Comparison of ENCODE assay signal across 1 cellular context in genomic region chr19:2578911-2579677, GRCh38.
TF ChIP-seq lines count a peak whose summit lies in the region.

No MANE protein-coding gene starts in this region.

TF ChIP-seq in HepG2, 621 proteins besides CTCF, POLR2A, EP300 and RAD21 (continued from another document and continues in another):
- TF ChIP-seq ZBTB40 (IDR thresholded peaks at IDR 0.05) (no peak), ZBTB40 (CRISPR knock-in tag; IDR thresholded peaks at IDR 0.05) (peak; percentile 76), HNF1B (CRISPR knock-in tag; IDR thresholded peaks at IDR 0.05) (peak; percentile 83), DNMT1 (CRISPR knock-in tag; IDR thresholded peaks at IDR 0.05) (peak; percentile 25; the same call in 1 of the 2 replicates), ZHX1 (CRISPR knock-in tag; IDR thresholded peaks at IDR 0.05; ENCODE audit: low read depth) (no peak), ATF2 (CRISPR knock-in tag; IDR thresholded peaks at IDR 0.05) (peak; percentile 9; the same call in 1 of the 2 replicates), MXD1 (CRISPR knock-in tag; IDR thresholded peaks at IDR 0.05) (peak; percentile 77), AGO1 (IDR thresholded peaks at IDR 0.05; ENCODE audit: low read depth, low read length, poor library complexity, severe bottlenecking) (no peak), ZFAT (CRISPR knock-in tag; conservative IDR thresholded peaks at IDR 0.05) (no peak), KLF16 (CRISPR knock-in tag; IDR thresholded peaks at IDR 0.05) (peak in 1 of 2 experiments; percentile 83; a peak in 1 of 4 replicates), ZNF792 (CRISPR knock-in tag; IDR thresholded peaks at IDR 0.05) (0 out of 2 replicates have a peak, but pooled peaks have one; percentile 25), RELA (CRISPR knock-in tag; IDR thresholded peaks at IDR 0.05) (0 out of 2 replicates have a peak, but pooled peaks have one; percentile 48), FOXJ3 (CRISPR knock-in tag; IDR thresholded peaks at IDR 0.05; ENCODE audit: borderline replicate concordance) (peak; percentile 74), WIZ (CRISPR knock-in tag; IDR thresholded peaks at IDR 0.05) (no peak), DBP (CRISPR knock-in tag; IDR thresholded peaks at IDR 0.05; ENCODE audit: not compliant biosample characterization) (no peak), MEIS2 (CRISPR knock-in tag; IDR thresholded peaks at IDR 0.05) (peak; percentile 60), ELF3 (CRISPR knock-in tag; IDR thresholded peaks at IDR 0.05) (0 out of 2 replicates have a peak, but pooled peaks have one; percentile 13), ZNF143 (CRISPR knock-in tag; IDR thresholded peaks at IDR 0.05) (peak; percentile 45; the same call in 1 of the 2 replicates), TCF12 (IDR thresholded peaks at IDR 0.05) (no peak), TCF12 (CRISPR knock-in tag; IDR thresholded peaks at IDR 0.05) (peak; percentile 64; the same call in 1 of the 2 replicates), ETV6 (CRISPR knock-in tag; conservative IDR thresholded peaks at IDR 0.05) (0 out of 2 replicates have a peak, but pooled peaks have one; percentile 54), CCAR2 (optimal IDR thresholded peaks at IDR 0.05; ENCODE audit: low read depth, low read length) (no peak), IRF2 (CRISPR knock-in tag; IDR thresholded peaks at IDR 0.05) (peak; percentile 82), ZNF747 (CRISPR knock-in tag; IDR thresholded peaks at IDR 0.05; ENCODE audit: borderline replicate concordance) (peak; percentile 54; the same call in 1 of the 2 replicates), KMT2B (CRISPR knock-in tag; IDR thresholded peaks at IDR 0.05) (peak; percentile 40; the same call in 1 of the 2 replicates), HOXD1 (CRISPR knock-in tag; IDR thresholded peaks at IDR 0.05) (0 out of 2 replicates have a peak, but pooled peaks have one; percentile 42), ZFP36L1 (CRISPR knock-in tag; IDR thresholded peaks at IDR 0.05) (peak; percentile 11; the same call in 1 of the 2 replicates), ZSCAN9 (CRISPR knock-in tag; IDR thresholded peaks at IDR 0.05; ENCODE audit: borderline replicate concordance) (no peak; the same call in 1 of the 2 replicates), FOXA1 (IDR thresholded peaks at IDR 0.05) (no peak), FOXA1 (CRISPR knock-in tag; IDR thresholded peaks at IDR 0.05) (peak; percentile 28; the same call in 1 of the 2 replicates), ZBTB8A (CRISPR knock-in tag; IDR thresholded peaks at IDR 0.05; ENCODE audit: borderline replicate concordance, low read depth) (peak; percentile 47; the same call in 1 of the 2 replicates), FOXM1 (CRISPR knock-in tag; IDR thresholded peaks at IDR 0.05) (no peak), HOMEZ (CRISPR knock-in tag; IDR thresholded peaks at IDR 0.05; ENCODE audit: low read depth) (peak; percentile 23; the same call in 1 of the 2 replicates), PAX8 (CRISPR knock-in tag; IDR thresholded peaks at IDR 0.05; ENCODE audit: borderline replicate concordance) (no peak), ZNF670 (CRISPR knock-in tag; IDR thresholded peaks at IDR 0.05; ENCODE audit: borderline replicate concordance) (0 out of 2 replicates have a peak, but pooled peaks have one; percentile 16), AFF4 (CRISPR knock-in tag; IDR thresholded peaks at IDR 0.05) (peak; percentile 79; the same call in 1 of the 2 replicates), ELF1 (CRISPR knock-in tag; IDR thresholded peaks at IDR 0.05) (peak; percentile 56)
